8 cellular contexts compared by ENCODE assay signal in the genomic region with DNA sequence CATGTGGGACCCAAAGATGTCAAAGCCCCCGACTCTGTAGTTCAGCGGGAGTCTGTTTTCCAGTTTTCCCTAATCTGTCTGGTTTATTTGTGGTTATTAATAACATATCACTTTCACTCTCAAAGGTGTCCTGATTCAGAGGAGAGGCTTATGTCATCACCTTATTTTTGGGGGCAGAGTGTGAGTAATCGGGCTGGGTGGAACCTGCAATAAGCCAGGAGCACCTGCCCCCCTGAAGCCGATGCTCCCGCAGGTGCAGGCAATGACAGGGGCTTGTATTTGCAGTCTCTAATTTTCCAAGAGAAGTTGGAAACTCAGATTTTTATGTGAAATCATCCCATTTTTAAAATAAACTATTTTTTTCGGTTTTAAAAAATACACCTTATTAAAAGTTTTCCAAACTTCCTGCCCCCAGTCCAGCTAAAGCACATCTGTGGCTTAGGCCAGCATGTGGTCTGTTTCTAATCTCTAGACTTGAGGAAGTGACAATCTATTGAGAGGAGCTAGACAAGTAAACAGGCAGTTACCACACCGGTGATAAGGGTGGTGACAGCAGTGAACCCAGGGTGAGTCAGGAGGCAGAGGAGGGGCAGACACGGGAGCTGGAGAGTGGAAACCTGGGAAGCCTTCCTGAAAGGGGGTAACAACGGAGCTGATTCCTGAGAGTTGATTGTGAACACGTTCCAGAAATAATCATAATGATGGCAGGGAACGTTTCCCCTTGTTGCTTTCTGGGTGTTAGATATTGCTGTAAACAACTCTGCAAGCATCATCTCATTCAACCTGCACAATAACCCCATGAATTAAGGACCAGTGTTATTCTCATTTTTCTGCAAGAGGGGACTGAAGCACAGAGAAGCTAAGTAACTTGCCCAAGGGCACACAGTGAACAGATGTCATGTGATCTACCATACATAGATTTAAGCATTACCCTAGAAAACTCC. TPM values are rescaled to one million over a fixed set of nuclear protein-coding genes. Genes with fewer than 3 reads are reported as not detected.
A peak's percentile ranks its signal among the peaks of the same experiment; 100 is the strongest.
DNase-seq lines count a peak whose midpoint lies in the region; ATAC-seq and TF ChIP-seq lines count a peak whose summit lies in the region.

No MANE protein-coding gene starts in this region.

- H3K9me3 Mint-ChIP-seq in CD4-positive, CD25-positive, alpha-beta regulatory T cell = no peaks in the 10 kb centered on the region

- intact Hi-C loops in ovary (cut with DNase I) = no loop called here

- H3K27me3 ChIP-seq in CD4-positive, CD25-positive, alpha-beta regulatory T cell (ENCODE audit: control insufficient read depth, insufficient read depth, low read length) = no peaks in the 10 kb centered on the region
- H3K27me3 ChIP-seq in ovary (no peaks in the 10 kb centered on the region), MG63 (no peaks in the 10 kb centered on the region)

- no peaks in the 10 kb centered on the region for H3K36me3 ChIP-seq in CD4-positive, CD25-positive, alpha-beta regulatory T cell (ENCODE audit: control insufficient read depth, insufficient read depth, low read length)
- H3K36me3 ChIP-seq in ovary (no peaks in the 10 kb centered on the region), MG63 (no peaks in the 10 kb centered on the region)

- peak overlapping the region in 2 of 3 donors; percentile 76 to 93 for H3K27ac Mint-ChIP-seq in CD4-positive, CD25-positive, alpha-beta regulatory T cell

- ATAC-seq in CD4-positive, CD25-positive, alpha-beta regulatory T cell (ENCODE audit: low read depth in 2 of 2) = peak; percentile 42 to 64
- ATAC-seq in GM19395 (IDR thresholded peaks at IDR 0.05; ENCODE audit: unreplicated experiment) (peak; percentile 68), HG03378 (IDR thresholded peaks at IDR 0.05; ENCODE audit: unreplicated experiment) (peak; percentile 63), esophagus mucosa (peak; percentile 51)

- no peak for TF ChIP-seq CTCF in ovary (IDR thresholded peaks at IDR 0.05)

- H3K4me3 ChIP-seq in CD4-positive, CD25-positive, alpha-beta regulatory T cell (ENCODE audit: low read depth, low read length) = no peak overlapping the region
- no peak overlapping the region for H3K4me3 ChIP-seq in ovary
- H3K4me3 ChIP-seq in MG63 = no peak overlapping the region

- peaks cover 19% of the 10 kb centered on the region for H3K4me1 ChIP-seq in CD4-positive, CD25-positive, alpha-beta regulatory T cell (ENCODE audit: control insufficient read depth, insufficient read depth, low read length, poor library complexity, severe bottlenecking)
- H3K4me1 ChIP-seq in ovary (ENCODE audit: insufficient read depth) = no peaks in the 10 kb centered on the region

- no peak for TF ChIP-seq EP300 in ovary (IDR thresholded peaks at IDR 0.05)

- H3K4me3 Mint-ChIP-seq in CD4-positive, CD25-positive, alpha-beta regulatory T cell = no peak overlapping the region

- WGBS in ovary, 3 donors = 70 to 78% (median 74%) methylated on average over 11 of the region's 11 CpGs

- TF ChIP-seq POLR2A in ovary (IDR thresholded peaks at IDR 0.05) = no peak

- DNase-seq in CD4-positive, CD25-positive, alpha-beta regulatory T cell = peak in 1 of 3 donors; percentile 59
- DNase-seq in SW480 (ENCODE audit: low spot score) (peak; percentile 88), pulmonary artery endothelial cell (ENCODE audit: low read depth, low spot score) (peak; percentile 52), ovary (no peak), MG63 (no peak)

- H3K36me3 Mint-ChIP-seq in CD4-positive, CD25-positive, alpha-beta regulatory T cell = no peaks in the 10 kb centered on the region

- H3K27ac ChIP-seq in CD4-positive, CD25-positive, alpha-beta regulatory T cell (ENCODE audit: insufficient read depth, low read length, poor library complexity, severe bottlenecking) = no peak overlapping the region
- no peak overlapping the region for H3K27ac ChIP-seq in ovary

- peaks cover 0 to 46% (median 16%) of the 10 kb centered on the region in 4 donors for H3K4me1 Mint-ChIP-seq in CD4-positive, CD25-positive, alpha-beta regulatory T cell

- H3K27me3 Mint-ChIP-seq in CD4-positive, CD25-positive, alpha-beta regulatory T cell = peaks cover 3% of the 10 kb centered on the region

- H3K9me3 ChIP-seq in CD4-positive, CD25-positive, alpha-beta regulatory T cell (ENCODE audit: control insufficient read depth in 2 of 2, low read length in 2 of 2) = no peaks in the 10 kb centered on the region
- H3K9me3 ChIP-seq in ovary (no peaks in the 10 kb centered on the region), MG63 (no peaks in the 10 kb centered on the region)

RNA-seq across cellular contexts. Expression of a gene that starts 37.3 kb away (rescaled TPM):
- 44.4 TPM for total RNA-seq in CD4-positive, CD25-positive, alpha-beta regulatory T cell
- 1 to 10 TPM in 1 of 4 donors, under 1 TPM in 3; 0.65 to 1.2 (median 0.71) TPM for polyA plus RNA-seq in CD4-positive, CD25-positive, alpha-beta regulatory T cell
- total RNA-seq in esophagus mucosa (266 TPM), pulmonary artery endothelial cell (12.0 and 13.2 TPM in 2 replicates), ovary (100 to 1,000 TPM in 4 of 7 donors, 10 to 100 TPM in 3; 47.3 to 264 (median 103) TPM)
- polyA plus RNA-seq in ovary = 10 to 100 TPM; 28.6 to 52.2 TPM
- 2.6 TPM in 2 replicates for total RNA-seq in MG63 (2014; rRNA removed; shearing (Covaris generic); ENCODE audit: low replicate concordance)

Comparison
In these comparisons a context has a peak if more than half of its experiments do, and no peak if none do; other contexts are left out.
1. DNase-seq: peak in SW480 (single experiment) and pulmonary artery endothelial cell (single experiment); none in ovary (0 of 5) and MG63 (single experiment).
2. Peak in every context shown above with its lines, with median percentiles within 50 percentile points of each other: ATAC-seq.